Comparison of ENCODE assay signal across 10 cellular contexts in the genomic region with DNA sequence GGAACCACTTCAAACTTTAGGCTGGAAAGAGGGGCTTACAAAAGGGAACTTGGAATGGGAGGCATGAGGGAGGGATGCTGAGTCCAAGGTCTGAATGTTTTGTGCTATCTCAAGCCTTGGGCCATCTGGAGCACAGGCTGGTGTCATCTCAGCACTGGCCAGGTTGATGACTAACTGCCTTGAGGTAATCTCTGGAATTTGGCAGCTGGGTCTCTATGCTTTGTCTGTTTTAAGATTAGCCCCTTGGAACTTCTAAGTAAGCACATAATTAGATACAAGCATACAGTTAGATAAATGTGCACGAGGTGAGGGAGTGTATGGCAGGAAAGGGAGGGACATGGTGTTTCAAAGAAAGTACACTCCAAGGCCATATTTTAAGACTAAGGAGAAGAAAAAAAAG.
DNase-seq lines count a peak whose midpoint lies in the region; TF ChIP-seq lines count a peak whose summit lies in the region.
"Had no signal": no experiment of that assay in that cellular context is flagged by ENCODE, and none has a peak within 500 bp of the region (broad histone marks: within the 10 kb centered on the region; RNA-seq: fewer than 3 reads in every experiment).

No MANE protein-coding gene starts in this region.

- no peak for TF ChIP-seq CTCF in cardiac fibroblast (IDR thresholded peaks at IDR 0.05; ENCODE audit: low read depth, low read length)

- DNase-seq in AG20443 (ENCODE audit: low spot score) (peak; percentile 80), M059J (ENCODE audit: low read depth) (peak; percentile 85), cardiac fibroblast (ENCODE audit: low read depth in 2 of 2) (peak; percentile 63 to 76), kidney tubule cell (ENCODE audit: low spot score) (peak; percentile 24), cerebellar cortex (ENCODE audit: low spot score) (no peak), mesenteric fat pad (ENCODE audit: low spot score) (no peak), NCI-H345 treated with DMSO at 0.1 percent for 48 hours (lab: John Stamatoyannopoulos, UW; ENCODE audit: unreplicated experiment) (no peak)
- no peak for DNase-seq in activated CD4-positive, CD25-positive, alpha-beta regulatory T cell treated with anti-CD3 and anti-CD28 coated beads, Interleukin-2, amount 50 U/mL, for 72 hours
- DNase-seq: Karpas-422 had no signal

- H3K4me3 ChIP-seq in cardiac fibroblast (replicated peaks in 1 of 2; ENCODE audit: low read depth in 2 of 2, low read length in 2 of 2), result no peak overlapping the region
- H3K4me3 ChIP-seq: GM12878 had no signal

Comparison
In these comparisons a context has a peak if more than half of its experiments do, and no peak if none do; other contexts are left out.
1. DNase-seq: peak in AG20443 (single experiment), M059J (single experiment), cardiac fibroblast (2 of 2) and kidney tubule cell (single experiment); none in cerebellar cortex (single experiment), mesenteric fat pad (single experiment), activated CD4-positive, CD25-positive, alpha-beta regulatory T cell treated with anti-CD3 and anti-CD28 coated beads, Interleukin-2, amount 50 U/mL, for 72 hours (single experiment) and NCI-H345 treated with DMSO at 0.1 percent for 48 hours (single experiment).